In the genomic region with DNA sequence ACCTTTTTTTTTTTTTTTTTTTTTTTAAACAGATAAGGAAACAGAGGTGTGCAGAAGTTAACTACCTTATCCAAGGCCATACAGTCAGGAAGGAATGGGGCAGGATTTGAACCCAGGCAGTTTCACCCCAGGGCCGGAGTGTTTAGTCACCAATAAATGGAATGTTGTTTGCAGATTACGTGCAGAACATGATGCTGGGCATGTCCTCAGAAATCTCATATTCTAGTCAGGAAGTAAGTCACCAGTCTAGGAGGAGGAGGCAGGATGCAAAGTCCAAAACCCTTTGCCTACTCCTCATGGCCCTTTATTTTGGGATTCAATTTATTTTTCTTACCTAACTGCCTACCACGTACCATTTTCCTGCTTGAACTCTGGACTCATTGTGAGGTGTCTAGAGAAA, we compare ENCODE assay signal across 19 cellular contexts. TPM values are rescaled to one million over a fixed set of nuclear protein-coding genes. Genes with fewer than 3 reads are reported as not detected.
DNase-seq lines count a peak whose midpoint lies in the region; ATAC-seq, FAIRE-seq and TF ChIP-seq lines count a peak whose summit lies in the region.
"Had no signal": no experiment of that assay in that cellular context is flagged by ENCODE, and none has a peak within 500 bp of the region (broad histone marks: within the 10 kb centered on the region; RNA-seq: fewer than 3 reads in every experiment).

No MANE protein-coding gene starts in this region.

- no peaks in the 10 kb centered on the region for H3K36me3 ChIP-seq in Caco-2 (ENCODE audit: control insufficient read depth, insufficient read depth, low read length)
- no peaks in the 10 kb centered on the region for H3K36me3 ChIP-seq in colonic mucosa
- H3K36me3 ChIP-seq in keratinocyte (ENCODE audit: control insufficient read depth in 2 of 2, extremely low read depth in 1 of 2, insufficient read depth in 2 of 2, low read length in 2 of 2), result no peaks in the 10 kb centered on the region

- H3K9me1 ChIP-seq in keratinocyte (ENCODE audit: control insufficient read depth, extremely low read depth, insufficient read depth, low read length), result no peaks in the 10 kb centered on the region

- peak overlapping the region; percentile 34 for H3K4me3 Mint-ChIP-seq in Caco-2 (ENCODE audit: unreplicated experiment)
- H3K4me3 Mint-ChIP-seq: CD4-positive, alpha-beta memory T cell; IgD-negative memory B cell had no signal

- H4K20me1 ChIP-seq in keratinocyte (ENCODE audit: control insufficient read depth, extremely low read depth, insufficient read depth, low read length), result no peaks in the 10 kb centered on the region

- no peaks in the 10 kb centered on the region for H3K79me2 ChIP-seq in keratinocyte (ENCODE audit: control insufficient read depth, insufficient read depth, low read length)

- ATAC-seq in left ventricle myocardium superior (no peak), GM19463 (IDR thresholded peaks at IDR 0.05; ENCODE audit: unreplicated experiment) (no peak), HG03175 (IDR thresholded peaks at IDR 0.05; ENCODE audit: unreplicated experiment) (no peak)

- peak; percentile 88 for FAIRE-seq in keratinocyte (lab: Jason Lieb, UNC)
- FAIRE-seq: GM12892 had no signal

- CTCF ChIA-PET in Caco-2 (lab: Charles Lee), result no interaction called here

- H3K27me3 ChIP-seq in Caco-2 (replicated peaks; ENCODE audit: control insufficient read depth, insufficient read depth, low read length) (no peaks in the 10 kb centered on the region), colonic mucosa (no peaks in the 10 kb centered on the region), keratinocyte (ENCODE audit: control insufficient read depth, extremely low read depth, insufficient read depth, low read length) (no peaks in the 10 kb centered on the region)

- H2AFZ ChIP-seq in keratinocyte (ENCODE audit: control insufficient read depth, low read length), result peak overlapping the region; percentile 62
- H2AFZ ChIP-seq: PC-9 had no signal

- H3K4me3 ChIP-seq in Caco-2 (ENCODE audit: low read depth, low read length) (no peak overlapping the region), colonic mucosa (no peak overlapping the region), keratinocyte (ENCODE audit: control insufficient read depth in 2 of 3, extremely low read depth in 1 of 3, insufficient read depth in 2 of 3, low read depth in 1 of 3, low read length in 3 of 3) (no peak overlapping the region)
- H3K4me3 ChIP-seq: PC-9 had no signal

- peak overlapping the region; percentile 83 for H3K27ac Mint-ChIP-seq in Caco-2 (ENCODE audit: unreplicated experiment)
- H3K27ac Mint-ChIP-seq: CD4-positive, alpha-beta memory T cell; IgD-negative memory B cell had no signal

- H3K4me2 ChIP-seq in keratinocyte (ENCODE audit: control insufficient read depth, extremely low read depth, insufficient read depth, low read depth, low read length), result no peak overlapping the region
- H3K4me2 ChIP-seq: PC-9 had no signal

- no TSS peak for BruUV-seq in Caco-2 (replicated peaks; lab: Mats Ljungman, UMichigan)

- peak in 1 of 2 experiments; percentile 50 for DNase-seq in Caco-2
- DNase-seq in HT1080 (ENCODE audit: low read depth), result peak; percentile 24
- peak; percentile 42 for DNase-seq in colonic mucosa
- no peak for DNase-seq in keratinocyte (ENCODE audit: low read depth, low spot score)
- no peak for DNase-seq in left ventricle myocardium superior
- DNase-seq in NCI-H774 (lab: John Stamatoyannopoulos, UW), result no peak
- DNase-seq: CD4-positive, alpha-beta memory T cell; DMS79; GF-D8; GOT3; Kasumi-1; NCI-H1105 treated with DMSO at 0.1 percent for 48 hours; NCI-H2029; NCI-H510A; PC-9 had no signal

- H3K27ac ChIP-seq in colonic mucosa (peak overlapping the region; percentile 33), keratinocyte (ENCODE audit: control insufficient read depth, insufficient read depth, low read length) (peak overlapping the region; percentile 13)
- H3K27ac ChIP-seq: PC-9 had no signal

- no peaks in the 10 kb centered on the region for H3K27me3 Mint-ChIP-seq in Caco-2 (ENCODE audit: insufficient read depth, unreplicated experiment)

- no peak overlapping the region for H3K9ac ChIP-seq in colonic mucosa (ENCODE audit: low read depth in 2 of 2, low read length in 2 of 2)
- H3K9ac ChIP-seq in keratinocyte (ENCODE audit: control insufficient read depth, extremely low read depth, insufficient read depth, low read length), result no peak overlapping the region

- H3K36me3 Mint-ChIP-seq in Caco-2 (ENCODE audit: insufficient read depth, unreplicated experiment), result peaks cover 30% of the 10 kb centered on the region
- H3K36me3 Mint-ChIP-seq: CD4-positive, alpha-beta memory T cell; IgD-negative memory B cell had no signal

- peaks cover 23% of the 10 kb centered on the region for H3K9me3 Mint-ChIP-seq in Caco-2 (ENCODE audit: unreplicated experiment)
- H3K9me3 Mint-ChIP-seq: IgD-negative memory B cell had no signal

- POLR2A ChIA-PET in Caco-2 (lab: Charles Lee), result no interaction called here

- H3K9me3 ChIP-seq in Caco-2 (no peaks in the 10 kb centered on the region; the same call in 1 of the 2 replicates), colonic mucosa (no peaks in the 10 kb centered on the region), keratinocyte (ENCODE audit: control insufficient read depth, low read depth, low read length) (no peaks in the 10 kb centered on the region)

- dilution Hi-C loops in keratinocyte (cut with MboI; ENCODE audit: extremely low pct_ligation_motif_present, low sequenced_read_pairs), result no loop called here

- intact Hi-C loops in Caco-2 (cut with micrococcal nuclease; ENCODE audit: unreplicated experiment) (no loop called here), colonic mucosa (cut with DNase I) (no loop called here), left ventricle myocardium superior (cut with micrococcal nuclease) (loop anchor here (10.0 kb wide), 1 partner anchor 573 kb away; no protein-coding TSS in a partner anchor)

- H3K4me1 ChIP-seq in Caco-2 (peaks cover 83% of the 10 kb centered on the region), colonic mucosa (no peaks in the 10 kb centered on the region), keratinocyte (ENCODE audit: control insufficient read depth, extremely low read depth, insufficient read depth, low read length) (peaks cover 42% of the 10 kb centered on the region)

- TF ChIP-seq CTCF in Caco-2 (IDR thresholded peaks at IDR 0.05; ENCODE audit: insufficient read depth in 1 of 2, low read depth in 1 of 2, low read length in 1 of 2, severe bottlenecking in 1 of 2, unreplicated experiment in 1 of 2) (no peak), colonic mucosa (IDR thresholded peaks at IDR 0.05) (no peak), keratinocyte (optimal IDR thresholded peaks at IDR 0.05 in 1 of 3, IDR thresholded peaks at IDR 0.05 in 1 of 3, conservative IDR thresholded peaks at IDR 0.05 in 1 of 3; ENCODE audit: extremely low read depth in 1 of 3, insufficient read depth in 2 of 3, low read length in 3 of 3) (no peak)

- peaks cover 42% of the 10 kb centered on the region for H3K4me1 Mint-ChIP-seq in Caco-2 (ENCODE audit: low read depth, unreplicated experiment)

RNA-seq across cellular contexts. Expression of gene LRRC1, which starts 57.1 kb away (rescaled TPM):
- 60.8 and 66.1 TPM in 2 replicates for total RNA-seq in Caco-2 (2022)
- 4.7 and 6.1 TPM in 2 replicates for total RNA-seq in HT1080 (2014; rRNA removed; shearing (Covaris generic))
- 4.5 and 4.9 TPM in 2 replicates for polyA plus RNA-seq in HT1080 (2015; cell fraction: cytosol; rRNA removed)
- polyA plus RNA-seq in HT1080 (2015; cell fraction: nucleus; rRNA removed), result 5.1 and 9.3 TPM in 2 replicates
- total RNA-seq in colonic mucosa, result 10 to 100 TPM; 49.6 to 72.9 TPM
- 16.2 to 19.7 TPM (median 18.5 TPM) in 3 replicates for polyA plus RNA-seq in keratinocyte
- 16.6 TPM for polyA plus RNA-seq in keratinocyte (2011; ENCODE audit: low read depth)
- polyA plus RNA-seq in keratinocyte (2011; cell fraction: cytosol; rRNA removed), result 15.8 and 20.8 TPM in 2 replicates
- 23.5 and 26.7 TPM in 2 replicates for polyA plus RNA-seq in keratinocyte (2011; cell fraction: nucleus; rRNA removed)
- 15.0 and 22.8 TPM in 2 replicates for polyA plus RNA-seq in keratinocyte (2012; ENCODE audit: low replicate concordance)
- polyA minus RNA-seq in keratinocyte, result 16.9 to 18.9 TPM (median 17.7 TPM) in 3 replicates
- polyA minus RNA-seq in keratinocyte (2011; cell fraction: cytosol; rRNA and poly(A)+ RNA removed), result 13.6 TPM
- 15.6 and 22.0 TPM in 2 replicates for polyA minus RNA-seq in keratinocyte (2011; cell fraction: nucleus; rRNA and poly(A)+ RNA removed)
- 2.0 TPM for total RNA-seq in left ventricle myocardium superior

Comparison
In these comparisons a context has a peak if more than half of its experiments do, and no peak if none do; other contexts are left out.
1. DNase-seq: peak in HT1080 (single experiment) and colonic mucosa (single experiment); none in keratinocyte (single experiment), left ventricle myocardium superior (single experiment) and NCI-H774 (single experiment).